In the genomic region with DNA sequence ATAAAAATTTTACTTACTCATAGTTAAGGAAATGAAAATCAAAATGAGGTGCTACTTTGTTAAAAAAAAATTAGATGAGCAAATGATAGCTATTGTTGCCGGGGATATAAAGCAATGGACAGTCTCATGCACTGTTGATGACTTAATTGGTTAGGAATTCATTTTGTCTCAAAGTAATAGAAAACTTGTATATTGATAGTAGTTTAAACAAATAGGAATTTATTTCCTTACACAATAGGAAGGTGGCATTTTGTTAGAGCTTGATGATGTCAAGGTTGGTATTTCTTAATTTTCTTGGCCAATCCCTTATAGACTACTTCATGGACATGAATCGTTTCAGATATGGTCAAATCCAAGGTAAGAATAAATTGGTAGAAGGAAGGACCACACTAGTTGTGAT, we compare ENCODE assay signal across 1 cellular context.
TF ChIP-seq lines count a peak whose summit lies in the region.

No MANE protein-coding gene starts in this region.

TF ChIP-seq in HepG2, 621 proteins besides CTCF, POLR2A, EP300 and RAD21:
- TF ChIP-seq, protein P1, sequence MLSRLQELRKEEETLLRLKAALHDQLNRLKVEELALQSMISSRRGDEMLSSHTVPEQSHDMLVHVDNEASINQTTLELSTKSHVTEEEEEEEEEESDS (CRISPR knock-in tag; IDR thresholded peaks at IDR 0.05; ENCODE audit: borderline replicate concordance): no peak
- TF ChIP-seq SCMH1 (CRISPR knock-in tag; IDR thresholded peaks at IDR 0.05; ENCODE audit: borderline replicate concordance) (no peak), ZNF570 (CRISPR knock-in tag; IDR thresholded peaks at IDR 0.05; ENCODE audit: borderline replicate concordance) (no peak), ZNF382 (CRISPR knock-in tag; IDR thresholded peaks at IDR 0.05; ENCODE audit: borderline replicate concordance) (no peak), REXO4 (CRISPR knock-in tag; IDR thresholded peaks at IDR 0.05; ENCODE audit: borderline replicate concordance) (no peak), ZSCAN25 (CRISPR knock-in tag; IDR thresholded peaks at IDR 0.05) (no peak)
- TF ChIP-seq, protein P2, sequence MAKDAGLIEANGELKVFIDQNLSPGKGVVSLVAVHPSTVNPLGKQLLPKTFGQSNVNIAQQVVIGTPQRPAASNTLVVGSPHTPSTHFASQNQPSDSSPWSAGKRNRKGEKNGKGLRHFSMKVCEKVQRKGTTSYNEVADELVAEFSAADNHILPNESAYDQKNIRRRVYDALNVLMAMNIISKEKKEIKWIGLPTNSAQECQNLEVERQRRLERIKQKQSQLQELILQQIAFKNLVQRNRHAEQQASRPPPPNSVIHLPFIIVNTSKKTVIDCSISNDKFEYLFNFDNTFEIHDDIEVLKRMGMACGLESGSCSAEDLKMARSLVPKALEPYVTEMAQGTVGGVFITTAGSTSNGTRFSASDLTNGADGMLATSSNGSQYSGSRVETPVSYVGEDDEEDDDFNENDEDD (CRISPR knock-in tag; IDR thresholded peaks at IDR 0.05; ENCODE audit: borderline replicate concordance): no peak
